Comparison of ENCODE assay signal across 2 cellular contexts in genomic region chr3:186922224-186922623, GRCh38.
A peak's percentile ranks its signal among the peaks of the same experiment; 100 is the strongest.
TF ChIP-seq lines count a peak whose summit lies in the region.

No MANE protein-coding gene starts in this region.

TF ChIP-seq in HepG2, 621 proteins besides CTCF, POLR2A, EP300 and RAD21:
- TF ChIP-seq ZNF687 (CRISPR knock-in tag; IDR thresholded peaks at IDR 0.05) (peak; percentile 69), MYC (CRISPR knock-in tag; IDR thresholded peaks at IDR 0.05; ENCODE audit: borderline replicate concordance) (0 out of 2 replicates have a peak, but pooled peaks have one; percentile 21), FOXM1 (CRISPR knock-in tag; IDR thresholded peaks at IDR 0.05) (no peak), HNF4A (CRISPR knock-in tag; IDR thresholded peaks at IDR 0.05) (peak; percentile 49), ZNF737 (CRISPR knock-in tag; IDR thresholded peaks at IDR 0.05; ENCODE audit: borderline replicate concordance) (0 out of 2 replicates have a peak, but pooled peaks have one; percentile 27), SALL1 (CRISPR knock-in tag; IDR thresholded peaks at IDR 0.05) (0 out of 2 replicates have a peak, but pooled peaks have one; percentile 9)

TF ChIP-seq in H1, 55 proteins besides CTCF, POLR2A, EP300 and RAD21:
- no peak for TF ChIP-seq NANOG (IDR thresholded peaks at IDR 0.05; ENCODE audit: insufficient read depth, low read depth, low read length, poor library complexity, severe bottlenecking)
